28 cellular contexts compared by ENCODE assay signal in genomic region chr2:49954074-49954473, GRCh38.
"Had no signal": no experiment of that assay in that cellular context is flagged by ENCODE, and none has a peak within 500 bp of the region (broad histone marks: within the 10 kb centered on the region; RNA-seq: fewer than 3 reads in every experiment).

No MANE protein-coding gene starts in this region.

- H3K27ac ChIP-seq: stomach, suprapubic skin, testis, thoracic aorta, thyroid gland, tibial artery, tibial nerve, transverse colon, upper lobe of left lung, upper lobe of right lung, uterus, vagina had no signal

- H3K4me3 ChIP-seq: stomach, suprapubic skin, testis, thoracic aorta, thyroid gland, tibial artery, tibial nerve, transverse colon, upper lobe of left lung, upper lobe of right lung, uterus, vagina had no signal

- H3K4me3 Mint-ChIP-seq: stimulated activated effector memory CD8-positive, alpha-beta T cell treated with anti-CD3 and anti-CD28 coated beads, Interleukin-12 subunit alpha, Interleukin-12 subunit beta, amount 100 ng/mL, for 72 hours; stimulated activated memory B cell treated with anti-CD40 and anti-IgM and Interleukin-4, amounts not matched to agents 10 μg/mL and 1 μg/mL and 100 μg/mL, for 72 hours; stimulated activated naive B cell treated with anti-CD40 and anti-IgM and Interleukin-4, amounts not matched to agents 10 μg/mL and 1 μg/mL and 100 μg/mL, for 72 hours; stimulated activated naive CD8-positive, alpha-beta T cell treated with anti-CD3 and anti-CD28 coated beads, Interleukin-15, amount 100 ng/mL, for 72 hours; stimulated activated naive CD8-positive, alpha-beta T cell treated with anti-CD3 and anti-CD28 coated beads, Interleukin-15, Interleukin-2, amounts not matched to agents 100 ng/mL and 50 ng/mL, for 24 hours; type B pancreatic cell had no signal

- H3K9me3 ChIP-seq: stomach, suprapubic skin, testis, thoracic aorta, thyroid gland, tibial artery, tibial nerve, transverse colon, upper lobe of left lung, upper lobe of right lung, uterus, vagina had no signal

- DNase-seq: stimulated activated CD4-positive, alpha-beta T cell treated with anti-CD3 and anti-CD28 coated beads, Interleukin-2, amount 100 ng/mL, for 48 hours; stimulated activated CD4-positive, alpha-beta T cell treated with anti-CD3 and anti-CD28 coated beads, Interleukin-4, amount 100 ng/mL, for 1 hour; stimulated activated CD4-positive, alpha-beta T cell treated with anti-CD3 and anti-CD28 coated beads, Interleukin-4, amount 100 ng/mL, for 24 hours; stimulated activated CD4-positive, alpha-beta T cell treated with anti-CD3 and anti-CD28 coated beads, Interleukin-4, amount 100 ng/mL, for 4 hours; stimulated activated CD8-positive, alpha-beta memory T cell treated with anti-CD3 and anti-CD28 coated beads, Interleukin-4, amount 100 ng/mL, for 48 hours; stimulated activated naive B cell treated with anti-CD40 and anti-IgM and Interleukin-4, amounts not matched to agents 10 μg/mL and 1 μg/mL and 100 μg/mL, for 72 hours; stimulated activated naive CD4-positive, alpha-beta T cell; stimulated activated naive CD4-positive, alpha-beta T cell treated with Interleukin-2 at 50 U/mL for 16 hours; stimulated activated naive CD8-positive, alpha-beta T cell treated with anti-CD3 and anti-CD28 coated beads, Interleukin-15, amount 100 ng/mL, for 72 hours; stimulated activated naive CD8-positive, alpha-beta T cell treated with anti-CD3 and anti-CD28 coated beads, Interleukin-15, Interleukin-2, amounts not matched to agents 100 U/mL and 50 U/mL, for 24 hours; stomach; substantia nigra; testis; thyroid gland; tibial artery; transverse colon; trophoblast cell; upper lobe of left lung; upper lobe of right lung; uterus had no signal

- H3K36me3 Mint-ChIP-seq: stimulated activated effector memory CD8-positive, alpha-beta T cell treated with anti-CD3 and anti-CD28 coated beads, Interleukin-12 subunit alpha, Interleukin-12 subunit beta, amount 100 ng/mL, for 72 hours; stimulated activated memory B cell treated with anti-CD40 and anti-IgM and Interleukin-4, amounts not matched to agents 10 μg/mL and 1 μg/mL and 100 μg/mL, for 72 hours; stimulated activated naive B cell treated with anti-CD40 and anti-IgM and Interleukin-4, amounts not matched to agents 10 μg/mL and 1 μg/mL and 100 μg/mL, for 72 hours; type B pancreatic cell had no signal

- H3K9me3 Mint-ChIP-seq: stimulated activated naive B cell treated with anti-CD40 and anti-IgM and Interleukin-4, amounts not matched to agents 10 μg/mL and 1 μg/mL and 100 μg/mL, for 72 hours; stimulated activated naive CD8-positive, alpha-beta T cell treated with anti-CD3 and anti-CD28 coated beads, Interleukin-15, amount 100 ng/mL, for 72 hours; stimulated activated naive CD8-positive, alpha-beta T cell treated with anti-CD3 and anti-CD28 coated beads, Interleukin-15, Interleukin-2, amounts not matched to agents 100 ng/mL and 50 ng/mL, for 24 hours; type B pancreatic cell had no signal

- H3K27ac Mint-ChIP-seq: stimulated activated effector memory CD8-positive, alpha-beta T cell treated with anti-CD3 and anti-CD28 coated beads, Interleukin-12 subunit alpha, Interleukin-12 subunit beta, amount 100 ng/mL, for 72 hours; stimulated activated memory B cell treated with anti-CD40 and anti-IgM and Interleukin-4, amounts not matched to agents 10 μg/mL and 1 μg/mL and 100 μg/mL, for 72 hours; stimulated activated naive B cell treated with anti-CD40 and anti-IgM and Interleukin-4, amounts not matched to agents 10 μg/mL and 1 μg/mL and 100 μg/mL, for 72 hours; stimulated activated naive CD8-positive, alpha-beta T cell treated with anti-CD3 and anti-CD28 coated beads, Interleukin-15, amount 100 ng/mL, for 72 hours; stimulated activated naive CD8-positive, alpha-beta T cell treated with anti-CD3 and anti-CD28 coated beads, Interleukin-15, Interleukin-2, amounts not matched to agents 100 ng/mL and 50 ng/mL, for 24 hours; type B pancreatic cell had no signal

- H3K27me3 ChIP-seq: stomach, suprapubic skin, testis, thyroid gland, tibial artery, tibial nerve, transverse colon, upper lobe of left lung, upper lobe of right lung, uterus, vagina had no signal

- ATAC-seq: stimulated activated effector memory CD8-positive, alpha-beta T cell treated with anti-CD3 and anti-CD28 coated beads, Interleukin-12 subunit alpha, Interleukin-12 subunit beta, amount 100 ng/mL, for 72 hours; stimulated activated memory B cell treated with anti-CD40 and anti-IgM and Interleukin-4, amounts not matched to agents 10 μg/mL and 1 μg/mL and 100 μg/mL, for 72 hours; stimulated activated naive B cell treated with anti-CD40 and anti-IgM and Interleukin-4, amounts not matched to agents 10 μg/mL and 1 μg/mL and 100 μg/mL, for 72 hours; stimulated activated naive CD8-positive, alpha-beta T cell treated with anti-CD3 and anti-CD28 coated beads, Interleukin-15, amount 100 ng/mL, for 72 hours; stimulated activated naive CD8-positive, alpha-beta T cell treated with anti-CD3 and anti-CD28 coated beads, Interleukin-15, Interleukin-2, amounts not matched to agents 100 U/mL and 50 U/mL, for 24 hours; upper lobe of right lung had no signal

- H3K27me3 Mint-ChIP-seq: stimulated activated memory B cell treated with anti-CD40 and anti-IgM and Interleukin-4, amounts not matched to agents 10 μg/mL and 1 μg/mL and 100 μg/mL, for 72 hours; stimulated activated naive B cell treated with anti-CD40 and anti-IgM and Interleukin-4, amounts not matched to agents 10 μg/mL and 1 μg/mL and 100 μg/mL, for 72 hours; stimulated activated naive CD8-positive, alpha-beta T cell treated with anti-CD3 and anti-CD28 coated beads, Interleukin-15, amount 100 ng/mL, for 72 hours; stimulated activated naive CD8-positive, alpha-beta T cell treated with anti-CD3 and anti-CD28 coated beads, Interleukin-15, Interleukin-2, amounts not matched to agents 100 ng/mL and 50 ng/mL, for 24 hours; type B pancreatic cell had no signal

- H3K36me3 ChIP-seq: stomach, suprapubic skin, thoracic aorta, thyroid gland, tibial artery, tibial nerve, transverse colon, upper lobe of left lung, upper lobe of right lung, uterus, vagina had no signal

- H3K4me1 Mint-ChIP-seq: stimulated activated effector memory CD8-positive, alpha-beta T cell treated with anti-CD3 and anti-CD28 coated beads, Interleukin-12 subunit alpha, Interleukin-12 subunit beta, amount 100 ng/mL, for 72 hours; stimulated activated memory B cell treated with anti-CD40 and anti-IgM and Interleukin-4, amounts not matched to agents 10 μg/mL and 1 μg/mL and 100 μg/mL, for 72 hours; stimulated activated naive B cell treated with anti-CD40 and anti-IgM and Interleukin-4, amounts not matched to agents 10 μg/mL and 1 μg/mL and 100 μg/mL, for 72 hours; stimulated activated naive CD8-positive, alpha-beta T cell treated with anti-CD3 and anti-CD28 coated beads, Interleukin-15, amount 100 ng/mL, for 72 hours had no signal
